Comparison of ENCODE assay signal across 15 cellular contexts in the genomic region with DNA sequence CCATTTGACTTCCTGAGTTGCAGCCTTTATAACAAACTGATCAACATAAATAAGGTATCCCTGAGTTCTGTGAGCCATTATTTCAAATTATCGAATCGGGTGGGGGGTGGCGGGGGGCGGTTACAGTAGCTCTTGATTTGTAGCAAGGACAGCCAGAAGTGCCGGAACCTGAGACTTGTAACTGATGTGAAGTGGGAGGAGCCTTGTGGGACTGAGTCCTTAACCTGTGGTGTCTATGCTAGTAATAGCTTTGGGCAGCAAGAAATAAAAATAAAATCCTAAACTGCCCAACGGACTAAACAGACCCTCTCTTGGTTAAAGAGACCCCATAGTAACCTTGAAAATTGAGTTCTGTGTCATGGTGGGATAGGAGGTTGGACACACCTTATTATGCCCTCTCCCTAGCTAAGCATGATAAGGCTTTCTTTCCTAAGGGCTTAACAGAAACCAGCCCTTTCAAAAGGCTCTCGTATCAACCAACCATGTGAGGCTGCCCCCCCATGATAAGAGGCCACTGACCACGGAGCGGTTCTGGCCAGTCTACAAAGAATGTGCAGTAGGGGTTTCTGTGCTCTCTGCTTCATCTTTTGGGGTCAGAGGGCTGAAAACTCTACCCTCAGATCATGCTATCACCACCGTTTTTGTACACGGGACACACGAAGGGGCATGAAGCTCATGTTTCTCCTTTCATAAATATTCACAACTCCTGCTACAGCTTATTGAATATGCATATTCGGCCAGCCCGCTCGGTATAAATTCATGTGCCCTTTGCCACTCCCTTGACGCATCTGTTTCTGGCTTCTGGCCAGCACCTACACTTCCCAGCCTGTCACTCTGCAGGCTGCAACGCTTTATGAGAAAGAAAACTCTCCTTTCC. TPM values are rescaled to one million over a fixed set of nuclear protein-coding genes. Genes with fewer than 3 reads are reported as not detected.
DNase-seq lines count a peak whose midpoint lies in the region; ATAC-seq, FAIRE-seq and TF ChIP-seq lines count a peak whose summit lies in the region.
"Had no signal": no experiment of that assay in that cellular context is flagged by ENCODE, and none has a peak within 500 bp of the region (broad histone marks: within the 10 kb centered on the region; RNA-seq: fewer than 3 reads in every experiment).

No MANE protein-coding gene starts in this region.

- H3K4me2 ChIP-seq in OCI-LY1 (ENCODE audit: low read length): peak overlapping the region; percentile 45

- no peaks in the 10 kb centered on the region for H3K9me2 ChIP-seq in OCI-LY1 (ENCODE audit: low read depth, low read length)

- TF ChIP-seq EP300 in stomach (IDR thresholded peaks at IDR 0.05): no peak

- H3K36me3 Mint-ChIP-seq in activated naive CD4-positive, alpha-beta T cell treated with anti-CD3 and anti-CD28 coated beads for 36 hours (ENCODE audit: low read depth): no peaks in the 10 kb centered on the region
- peaks cover 0 to 1% of the 10 kb centered on the region in 2 donors for H3K36me3 Mint-ChIP-seq in activated naive CD4-positive, alpha-beta T cell treated with anti-CD3 and anti-CD28 coated beads, Interleukin-2, amount 50 U/mL, for 72 hours
- H3K36me3 Mint-ChIP-seq in glutamatergic neuron (ENCODE audit: unreplicated experiment): no peaks in the 10 kb centered on the region

- H2AFZ ChIP-seq in OCI-LY1 (ENCODE audit: low read length): no peak overlapping the region

- 35 to 46% (median 44%) methylated on average over 17 of the region's 17 CpGs for WGBS in stomach, 5 donors

- H3K4me3 ChIP-seq in OCI-LY1 (ENCODE audit: low read depth, low read length, poor library complexity, severe bottlenecking) (no peak overlapping the region), stomach (no peak overlapping the region)
- H3K4me3 ChIP-seq: GM12878 had no signal

- peak; percentile 33 for DNase-seq in activated naive CD4-positive, alpha-beta T cell treated with anti-CD3 and anti-CD28 coated beads for 36 hours
- no peak for DNase-seq in activated naive CD4-positive, alpha-beta T cell treated with anti-CD3 and anti-CD28 coated beads, Interleukin-2, amount 50 U/mL, for 72 hours (ENCODE audit: low spot score in 2 of 2)
- DNase-seq in glutamatergic neuron (peak; percentile 39), stomach (peak; percentile 74), RCC 7860 (ENCODE audit: low spot score) (no peak), NCI-H1694 (lab: John Stamatoyannopoulos, UW) (no peak)
- DNase-seq in stimulated activated CD4-positive, alpha-beta T cell treated with anti-CD3 and anti-CD28 coated beads, Interleukin-2, amount 100 ng/mL, for 48 hours: no peak
- DNase-seq: activated T-cell treated with anti-CD3 and anti-CD28 coated beads for 4 hours; amygdala; DND-41; stimulated activated CD4-positive, alpha-beta T cell treated with anti-CD3 and anti-CD28 coated beads, Interleukin-4, amount 100 ng/mL, for 24 hours; stimulated activated naive CD4-positive, alpha-beta T cell had no signal

- H3K4me1 ChIP-seq in OCI-LY1 (ENCODE audit: insufficient read depth, low read length, severe bottlenecking) (peaks cover 28% of the 10 kb centered on the region), stomach (peaks cover 0 to 11% (median 4%) of the 10 kb centered on the region in 4 donors)

- H3K27me3 Mint-ChIP-seq in activated naive CD4-positive, alpha-beta T cell treated with anti-CD3 and anti-CD28 coated beads for 36 hours (ENCODE audit: low read depth): no peaks in the 10 kb centered on the region
- H3K27me3 Mint-ChIP-seq in glutamatergic neuron (ENCODE audit: unreplicated experiment): peaks cover 3% of the 10 kb centered on the region

- no peak for TF ChIP-seq POLR2A in stomach (IDR thresholded peaks at IDR 0.05)

- no peaks in the 10 kb centered on the region for H3K9me3 ChIP-seq in OCI-LY1 (ENCODE audit: low read length)
- no peaks in the 10 kb centered on the region for H3K9me3 ChIP-seq in stomach

- 0 out of 2 replicates have a peak, but pooled peaks cover 3% of the 10 kb centered on the region for H3F3A ChIP-seq in OCI-LY1 (ENCODE audit: insufficient read depth, low read length)

- no peaks in the 10 kb centered on the region for H4K20me1 ChIP-seq in OCI-LY1 (ENCODE audit: insufficient read depth, low read length)

- no peak for FAIRE-seq in RCC 7860 (lab: Jason Lieb, UNC)
- FAIRE-seq: GM12878 had no signal

- no peaks in the 10 kb centered on the region for H3K79me2 ChIP-seq in OCI-LY1 (ENCODE audit: insufficient read depth, low read length)

- H3K27me3 ChIP-seq in OCI-LY1 (ENCODE audit: insufficient read depth, low read length) (no peaks in the 10 kb centered on the region), stomach (no peaks in the 10 kb centered on the region)

- H3K4me1 Mint-ChIP-seq in activated naive CD4-positive, alpha-beta T cell treated with anti-CD3 and anti-CD28 coated beads for 36 hours (ENCODE audit: low read depth): peaks cover 19% of the 10 kb centered on the region
- H3K4me1 Mint-ChIP-seq in glutamatergic neuron (ENCODE audit: low read depth, unreplicated experiment): peaks cover 5% of the 10 kb centered on the region

- no peaks in the 10 kb centered on the region for H3K9me3 Mint-ChIP-seq in activated naive CD4-positive, alpha-beta T cell treated with anti-CD3 and anti-CD28 coated beads for 36 hours
- no peaks in the 10 kb centered on the region for H3K9me3 Mint-ChIP-seq in activated naive CD4-positive, alpha-beta T cell treated with anti-CD3 and anti-CD28 coated beads, Interleukin-2, amount 50 U/mL, for 72 hours
- no peaks in the 10 kb centered on the region for H3K9me3 Mint-ChIP-seq in glutamatergic neuron (ENCODE audit: unreplicated experiment)

- H3K9ac ChIP-seq in OCI-LY1 (ENCODE audit: low read length): no peak overlapping the region; the same call in 1 of the 2 replicates

- H3K4me3 Mint-ChIP-seq in activated naive CD4-positive, alpha-beta T cell treated with anti-CD3 and anti-CD28 coated beads for 36 hours: no peak overlapping the region
- no peak overlapping the region for H3K4me3 Mint-ChIP-seq in glutamatergic neuron (ENCODE audit: unreplicated experiment)

- CTCF ChIA-PET in activated naive CD4-positive, alpha-beta T cell treated with anti-CD3 and anti-CD28 coated beads for 36 hours (lab: Charles Lee): no interaction called here

- no peak for ATAC-seq in activated naive CD4-positive, alpha-beta T cell treated with anti-CD3 and anti-CD28 coated beads, Interleukin-2, amount 50 U/mL, for 72 hours
- ATAC-seq: GM12878 had no signal

- H3K27ac ChIP-seq in OCI-LY1 (ENCODE audit: low read depth, low read length, poor library complexity, severe bottlenecking) (peak overlapping the region; percentile 9), stomach (no peak overlapping the region)
- H3K27ac ChIP-seq: VCaP had no signal

- no peak overlapping the region for H3K27ac Mint-ChIP-seq in activated naive CD4-positive, alpha-beta T cell treated with anti-CD3 and anti-CD28 coated beads for 36 hours
- no peak overlapping the region for H3K27ac Mint-ChIP-seq in activated naive CD4-positive, alpha-beta T cell treated with anti-CD3 and anti-CD28 coated beads, Interleukin-2, amount 50 U/mL, for 72 hours
- no peak overlapping the region for H3K27ac Mint-ChIP-seq in glutamatergic neuron (ENCODE audit: unreplicated experiment)

- TF ChIP-seq CTCF in OCI-LY1 (IDR thresholded peaks at IDR 0.05; ENCODE audit: low read length): no peak
- TF ChIP-seq CTCF in glutamatergic neuron (IDR thresholded peaks at IDR 0.05; ENCODE audit: partially characterized antibody, unreplicated experiment): no peak
- TF ChIP-seq CTCF in stomach (IDR thresholded peaks at IDR 0.05): no peak

- H3K36me3 ChIP-seq in OCI-LY1 (ENCODE audit: insufficient read depth, low read length): no peaks in the 10 kb centered on the region
- no peaks in the 10 kb centered on the region for H3K36me3 ChIP-seq in stomach

- intact Hi-C loops in activated naive CD4-positive, alpha-beta T cell treated with anti-CD3 and anti-CD28 coated beads for 36 hours (cut with micrococcal nuclease): no loop called here
- intact Hi-C loops in stomach (cut with DNase I; ENCODE audit: low total_unique reads): no loop called here

RNA-seq across cellular contexts. Expression of a gene that starts 39.5 kb away (rescaled TPM):
- 10 to 100 TPM; 54.6 to 55.9 TPM for total RNA-seq in activated naive CD4-positive, alpha-beta T cell treated with anti-CD3 and anti-CD28 coated beads for 36 hours
- 10 to 100 TPM; 42.4 to 62.0 TPM for total RNA-seq in activated naive CD4-positive, alpha-beta T cell treated with anti-CD3 and anti-CD28 coated beads, Interleukin-2, amount 50 U/mL, for 72 hours
- 1.4 TPM for total RNA-seq in glutamatergic neuron (ENCODE audit: unreplicated experiment)
- 100 to 1,000 TPM in 2 of 5 donors, 10 to 100 TPM in 3; 42.0 to 122 (median 97.1) TPM for total RNA-seq in stomach
- 10 to 100 TPM; 11.5 to 39.7 (median 29.8) TPM for polyA plus RNA-seq in stomach

Comparison
In these comparisons a context has a peak if more than half of its experiments do, and no peak if none do; other contexts are left out.
1. DNase-seq: peak in activated naive CD4-positive, alpha-beta T cell treated with anti-CD3 and anti-CD28 coated beads for 36 hours (single experiment), glutamatergic neuron (single experiment) and stomach (single experiment); none in activated naive CD4-positive, alpha-beta T cell treated with anti-CD3 and anti-CD28 coated beads, Interleukin-2, amount 50 U/mL, for 72 hours (0 of 2), stimulated activated CD4-positive, alpha-beta T cell treated with anti-CD3 and anti-CD28 coated beads, Interleukin-2, amount 100 ng/mL, for 48 hours (0 of 2), RCC 7860 (single experiment) and NCI-H1694 (single experiment).
2. RNA of a gene that starts 39.5 kb away (total RNA-seq): 42.0 to 122 TPM in stomach, 42.4 to 62.0 TPM in activated naive CD4-positive, alpha-beta T cell treated with anti-CD3 and anti-CD28 coated beads, Interleukin-2, amount 50 U/mL, for 72 hours and 54.6 to 55.9 TPM in activated naive CD4-positive, alpha-beta T cell treated with anti-CD3 and anti-CD28 coated beads for 36 hours; 1.4 TPM in glutamatergic neuron (single experiment); every median in the first group is over 10 times any median in the second.